In genomic region chr12:89872922-89873630, GRCh38 we compare ENCODE assay signal across 23 cellular contexts.
DNase-seq lines count a peak whose midpoint lies in the region; ATAC-seq, FAIRE-seq and TF ChIP-seq lines count a peak whose summit lies in the region.
"Had no signal": no experiment of that assay in that cellular context is flagged by ENCODE, and none has a peak within 500 bp of the region (broad histone marks: within the 10 kb centered on the region; RNA-seq: fewer than 3 reads in every experiment).

No MANE protein-coding gene starts in this region.

- H3K9me3 ChIP-seq in IMR-90 (ENCODE audit: control insufficient read depth, insufficient read depth, low read length) = no peaks in the 10 kb centered on the region
- peaks cover 10% of the 10 kb centered on the region; the same call in 1 of the 2 replicates for H3K9me3 ChIP-seq in OCI-LY3 (ENCODE audit: insufficient read depth, low read length)
- no peaks in the 10 kb centered on the region; the same call in 1 of the 2 replicates for H3K9me3 ChIP-seq in K562 (replicated peaks; ENCODE audit: control insufficient read depth, insufficient read depth, low read depth, low read length)
- H3K9me3 ChIP-seq: BE2C had no signal

- H2BK120ac ChIP-seq in IMR-90 (ENCODE audit: low read depth, low read length) = no peak overlapping the region; the same call in 1 of the 2 replicates

- H3K9me1 ChIP-seq in IMR-90 (ENCODE audit: insufficient read depth, low read length) (peaks cover 11% of the 10 kb centered on the region; the same call in 1 of the 2 replicates), K562 (ENCODE audit: control insufficient read depth, insufficient read depth, low read length) (no peaks in the 10 kb centered on the region)

- BruUV-seq in IMR-90 (replicated peaks; lab: Mats Ljungman, UMichigan) = no TSS peak
- no TSS peak for BruUV-seq in K562 (replicated peaks; lab: Mats Ljungman, UMichigan)

- no peaks in the 10 kb centered on the region for H3K27me3 ChIP-seq in IMR-90 (ENCODE audit: control insufficient read depth, insufficient read depth, low read length)
- H3K27me3 ChIP-seq in OCI-LY3 (ENCODE audit: low read depth, low read length) = no peaks in the 10 kb centered on the region
- H3K27me3 ChIP-seq in K562 (ENCODE audit: control insufficient read depth in 2 of 2, insufficient read depth in 2 of 2, low read length in 2 of 2) = no peaks in the 10 kb centered on the region
- H3K27me3 ChIP-seq: BE2C had no signal

- no peak overlapping the region for H3K14ac ChIP-seq in IMR-90 (replicated peaks; ENCODE audit: low read depth, low read length)

- no peak overlapping the region; the same call in 2 of the 3 replicates for H2BK15ac ChIP-seq in IMR-90 (ENCODE audit: low read depth, low read length)

- TF ChIP-seq POLR2A in IMR-90 (IDR thresholded peaks at IDR 0.05; ENCODE audit: low read depth, low read length) (no peak), K562 (conservative IDR thresholded peaks at IDR 0.05) (no peak)

- H4K20me1 ChIP-seq in IMR-90 (ENCODE audit: insufficient read depth, low read length) (no peaks in the 10 kb centered on the region), OCI-LY3 (ENCODE audit: insufficient read depth, low read length) (no peaks in the 10 kb centered on the region), K562 (replicated peaks; ENCODE audit: control insufficient read depth, insufficient read depth, low read length) (no peaks in the 10 kb centered on the region)

- no peak for DNase-seq in IMR-90
- DNase-seq in K562 (ENCODE audit: extremely low read depth in 1 of 4, low spot score in 3 of 4) = no peak
- DNase-seq in SHP77 treated with DMSO at 0.1 percent for 48 hours (lab: John Stamatoyannopoulos, UW) = no peak
- DNase-seq in globus pallidus (ENCODE audit: low spot score) = no peak
- DNase-seq in GM03348 (ENCODE audit: low spot score) = no peak
- DNase-seq: ACHN; BE2C; C1 segment of cervical spinal cord; CD4-positive, CD25-positive, alpha-beta regulatory T cell; CD8-positive, alpha-beta memory T cell; COR-L47; DMS 273 treated with DMSO at 0.1 percent for 48 hours; DMS53; DND-41; EL; GOT3; H7; HFFc6; KBM-7 had no signal

- TF ChIP-seq RAD21 in IMR-90 (IDR thresholded peaks at IDR 0.05; ENCODE audit: low read length) = no peak
- TF ChIP-seq RAD21 in K562 (CRISPR knock-in tag; conservative IDR thresholded peaks at IDR 0.05 in 1 of 2, IDR thresholded peaks at IDR 0.05 in 1 of 2) = no peak

- H2AK5ac ChIP-seq in IMR-90 (ENCODE audit: low read depth, low read length) = no peak overlapping the region

- no peak overlapping the region for H3K56ac ChIP-seq in IMR-90 (ENCODE audit: extremely low read depth, insufficient read depth, low read length)

- H3K4me3 ChIP-seq in IMR-90 (ENCODE audit: insufficient read depth, low read depth, low read length) = no peak overlapping the region
- H3K4me3 ChIP-seq in OCI-LY3 (ENCODE audit: low read length) = peak overlapping the region; percentile 29
- no peak overlapping the region for H3K4me3 ChIP-seq in K562

- no peak overlapping the region for H3K27ac ChIP-seq in IMR-90 (ENCODE audit: insufficient read depth, low read length)
- peak overlapping the region; percentile 74 for H3K27ac ChIP-seq in OCI-LY3 (ENCODE audit: low read length)
- no peak overlapping the region for H3K27ac ChIP-seq in K562 (ENCODE audit: extremely low read depth, low read depth, low read length)

- CTCF ChIA-PET in IMR-90 (lab: Yijun Ruan, JAX) (no interaction called here), K562 (lab: Yijun Ruan, JAX; ENCODE audit: low intra/inter-chr PET ratio) (no interaction called here)

- H3K79me1 ChIP-seq in IMR-90 (ENCODE audit: low read depth in 1 of 2, low read length in 2 of 2) = no peaks in the 10 kb centered on the region

- FAIRE-seq in K562 (lab: Jason Lieb, UNC) = no peak
- FAIRE-seq: A204.1, GM18507 had no signal

- dilution Hi-C loops in IMR-90 (cut with HindIII; ENCODE audit: low sequenced_read_pairs, unreplicated experiment) = no loop called here

- H3K79me2 ChIP-seq in OCI-LY3 (ENCODE audit: low read length) (no peaks in the 10 kb centered on the region), K562 (ENCODE audit: control insufficient read depth, insufficient read depth, low read length) (no peaks in the 10 kb centered on the region)

- H3K36me3 ChIP-seq in IMR-90 (ENCODE audit: control insufficient read depth, insufficient read depth, low read length) = no peaks in the 10 kb centered on the region
- H3K36me3 ChIP-seq in OCI-LY3 (replicated peaks; ENCODE audit: low read depth, low read length) = peaks cover 14% of the 10 kb centered on the region
- H3K36me3 ChIP-seq in K562 (ENCODE audit: control insufficient read depth, insufficient read depth, low read length) = no peaks in the 10 kb centered on the region
- H3K36me3 ChIP-seq: BE2C had no signal

- no peak for TF ChIP-seq EP300 in K562 (IDR thresholded peaks at IDR 0.05; ENCODE audit: low read length)

- WGBS in IMR-90 (ENCODE audit: extremely low coverage in 2 of 2, insufficient read length in 1 of 2), 2 experiments = no CpG with 5 or more reads among the region's 6 CpGs
- WGBS in K562 (ENCODE audit: insufficient coverage, low coverage, missing lambda C conversion rate) = 3% methylated on average over 6 of the region's 6 CpGs

- no peak overlapping the region for H3K4ac ChIP-seq in IMR-90 (ENCODE audit: low read depth, low read length)

- H3K18ac ChIP-seq in IMR-90 (ENCODE audit: low read depth, low read length) = no peak overlapping the region

- H2BK20ac ChIP-seq in IMR-90 (ENCODE audit: low read depth, low read length) = no peak overlapping the region

- intact Hi-C loops in IMR-90 (cut with micrococcal nuclease) (no loop called here), K562 (cut with micrococcal nuclease) (no loop called here)

- H4K5ac ChIP-seq in IMR-90 (ENCODE audit: low read depth, low read length) = no peak overlapping the region

- ATAC-seq in IMR-90 (ENCODE audit: low read depth) = no peak
- ATAC-seq in K562 = no peak
- ATAC-seq: HCT116 had no signal

- no peak overlapping the region for H4K91ac ChIP-seq in IMR-90 (ENCODE audit: insufficient read depth, low read depth, low read length)

- TF ChIP-seq CTCF in IMR-90 (conservative IDR thresholded peaks at IDR 0.05; ENCODE audit: low read depth, low read length) (no peak), OCI-LY3 (IDR thresholded peaks at IDR 0.05; ENCODE audit: low read depth, low read length) (no peak), K562 (IDR thresholded peaks at IDR 0.05 in 2 of 3, conservative IDR thresholded peaks at IDR 0.05 in 1 of 3; ENCODE audit: insufficient read depth in 2 of 3, low read depth in 1 of 3, low read length in 3 of 3) (no peak)

- no peak overlapping the region; a peak in 1 of 4 replicates for H4K8ac ChIP-seq in IMR-90 (ENCODE audit: low read depth in 2 of 2, low read length in 2 of 2)

- no peak overlapping the region for H3K9ac ChIP-seq in IMR-90 (ENCODE audit: low read depth, low read length)
- H3K9ac ChIP-seq in OCI-LY3 (ENCODE audit: low read length) = peak overlapping the region; percentile 30
- H3K9ac ChIP-seq in K562 (ENCODE audit: insufficient read depth in 1 of 2, low read depth in 2 of 2, low read length in 2 of 2) = no peak overlapping the region

- no peak overlapping the region for H2AK9ac ChIP-seq in IMR-90 (replicated peaks; ENCODE audit: low read depth, low read length, poor library complexity)

- H2AFZ ChIP-seq in IMR-90 (replicated peaks; ENCODE audit: low read length, poor library complexity) (no peak overlapping the region), OCI-LY3 (ENCODE audit: low read depth, low read length) (no peak overlapping the region), K562 (ENCODE audit: low read depth, low read length) (no peak overlapping the region)

- in situ Hi-C loops in IMR-90 (cut with MboI; ENCODE audit: low sequenced_read_pairs) (no loop called here), K562 (cut with MboI) (no loop called here)

- H3K23ac ChIP-seq in IMR-90 (ENCODE audit: low read depth, low read length) = no peak overlapping the region

- H3K4me1 ChIP-seq in IMR-90 (ENCODE audit: control insufficient read depth, insufficient read depth, low read length) = peaks cover 9% of the 10 kb centered on the region
- H3K4me1 ChIP-seq in OCI-LY3 (ENCODE audit: low read length) = peaks cover 48% of the 10 kb centered on the region
- H3K4me1 ChIP-seq in K562 (replicated peaks in 1 of 2; ENCODE audit: control insufficient read depth in 2 of 2, insufficient read depth in 2 of 2, low read length in 2 of 2) = peaks cover 0 to 4% of the 10 kb centered on the region in 2 experiments; a peak in 1 of 5 replicates
- H3K4me1 ChIP-seq: BE2C had no signal

- POLR2A ChIA-PET in IMR-90 (lab: Charles Lee; ENCODE audit: unreplicated experiment) = no interaction called here
- POLR2A ChIA-PET in K562 (lab: Yijun Ruan, JAX) = no interaction called here

- H3K4me2 ChIP-seq in IMR-90 (ENCODE audit: low read depth, low read length) (no peak overlapping the region), OCI-LY3 (ENCODE audit: low read length) (peak overlapping the region; percentile 67), K562 (ENCODE audit: insufficient read depth, low read length) (no peak overlapping the region)

- H2BK5ac ChIP-seq in IMR-90 (ENCODE audit: low read depth, low read length, poor library complexity, severe bottlenecking) = no peak overlapping the region

TF ChIP-seq in IMR-90, 13 proteins besides CTCF, POLR2A, EP300 and RAD21:
- no peak for TF ChIP-seq CHD1 (IDR thresholded peaks at IDR 0.05; ENCODE audit: low read depth, low read length)
- TF ChIP-seq FOS (IDR thresholded peaks at IDR 0.05; ENCODE audit: low read depth, low read length) = no peak
- TF ChIP-seq BHLHE40 (IDR thresholded peaks at IDR 0.05; ENCODE audit: low read depth, low read length) = no peak
- TF ChIP-seq RCOR1 (IDR thresholded peaks at IDR 0.05; ENCODE audit: insufficient replicate concordance, low read length) = no peak
- no peak for TF ChIP-seq MAFK (IDR thresholded peaks at IDR 0.05; ENCODE audit: low read depth, low read length)
- TF ChIP-seq CEBPB (IDR thresholded peaks at IDR 0.05; ENCODE audit: low read depth, low read length) = peak; percentile 66
- TF ChIP-seq NFE2L2 (IDR thresholded peaks at IDR 0.05; ENCODE audit: low read depth, low read length) = no peak

TF ChIP-seq in K562, 482 proteins besides CTCF, POLR2A, EP300 and RAD21 (continues in another document):
- TF ChIP-seq CEBPG (CRISPR knock-in tag; IDR thresholded peaks at IDR 0.05) = no peak
- peak; percentile 25 to 86; a peak in 2 of 4 replicates for TF ChIP-seq CEBPG (tag; conservative IDR thresholded peaks at IDR 0.05 in 1 of 2, IDR thresholded peaks at IDR 0.05 in 1 of 2)
- peak; percentile 39; the same call in 1 of the 2 replicates for TF ChIP-seq CEBPB (tag; IDR thresholded peaks at IDR 0.05)
